ENCODE assay signal across 9 cellular contexts in the genomic region with DNA sequence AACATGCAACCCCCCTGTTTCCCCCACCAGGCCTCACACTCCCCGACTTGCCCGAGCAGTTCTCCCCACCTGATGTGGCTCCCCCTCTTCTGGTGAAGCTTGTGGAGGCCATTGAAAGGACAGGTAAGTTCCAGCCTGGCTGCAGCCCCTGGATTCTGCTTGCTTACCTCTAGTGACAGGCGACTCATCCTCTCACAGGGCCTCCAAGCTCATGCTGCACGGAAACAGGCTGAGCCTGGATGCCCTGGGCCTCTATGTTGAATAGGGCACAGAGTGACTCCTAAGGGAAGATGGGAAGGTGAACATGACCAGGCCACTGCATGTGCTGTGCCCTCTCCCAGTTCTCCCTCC. TPM values are rescaled to one million over a fixed set of nuclear protein-coding genes. Genes with fewer than 3 reads are reported as not detected.
A peak's percentile ranks its signal among the peaks of the same experiment; 100 is the strongest.
DNase-seq lines count a peak whose midpoint lies in the region; ATAC-seq and TF ChIP-seq lines count a peak whose summit lies in the region.
"Had no signal": no experiment of that assay in that cellular context is flagged by ENCODE, and none has a peak within 500 bp of the region (broad histone marks: within the 10 kb centered on the region; RNA-seq: fewer than 3 reads in every experiment).

No MANE protein-coding gene starts in this region.

- TF ChIP-seq CTCF in 22Rv1 (IDR thresholded peaks at IDR 0.05) (no peak), GM12875 (IDR thresholded peaks at IDR 0.05; ENCODE audit: borderline replicate concordance, insufficient read depth, low read depth, low read length) (no peak)

- H3K36me3 Mint-ChIP-seq in activated naive CD8-positive, alpha-beta T cell treated with anti-CD3 and anti-CD28 coated beads for 36 hours: peaks cover 11% of the 10 kb centered on the region
- peaks cover 0 to under 1% of the 10 kb centered on the region in 2 donors for H3K36me3 Mint-ChIP-seq in naive B cell

- peak overlapping the region; percentile 77 for H3K27ac Mint-ChIP-seq in activated naive CD8-positive, alpha-beta T cell treated with anti-CD3 and anti-CD28 coated beads for 36 hours
- H3K27ac Mint-ChIP-seq in naive B cell: peak overlapping the region in 1 of 6 donors; percentile 15

- H3K27ac ChIP-seq in 22Rv1: peak overlapping the region; percentile 48; the same call in 1 of the 2 replicates
- H3K27ac ChIP-seq: SJSA1 had no signal

- DNase-seq in activated naive CD8-positive, alpha-beta T cell treated with anti-CD3 and anti-CD28 coated beads for 36 hours: no peak
- DNase-seq in naive B cell: no peak
- no peak for DNase-seq in activated CD4-positive, CD25-positive, alpha-beta regulatory T cell treated with anti-CD3 and anti-CD28 coated beads, Interleukin-2, amount 50 U/mL, for 72 hours
- no peak for DNase-seq in SKM-1 treated with dmso at 0.1 percent for 144 hours (lab: John Stamatoyannopoulos, UW; ENCODE audit: unreplicated experiment)
- DNase-seq in left lobe of liver (ENCODE audit: low spot score): no peak
- no peak for DNase-seq in NCI-H146 (lab: John Stamatoyannopoulos, UW)

- peak overlapping the region; percentile 52 for H3K4me3 ChIP-seq in GM12875 (ENCODE audit: low read depth, low read length)

- H3K9me3 Mint-ChIP-seq in activated naive CD8-positive, alpha-beta T cell treated with anti-CD3 and anti-CD28 coated beads for 36 hours: no peaks in the 10 kb centered on the region
- no peaks in the 10 kb centered on the region for H3K9me3 Mint-ChIP-seq in naive B cell

- peak overlapping the region; percentile 78 for H3K4me3 Mint-ChIP-seq in activated naive CD8-positive, alpha-beta T cell treated with anti-CD3 and anti-CD28 coated beads for 36 hours
- peak overlapping the region in 6 of 8 donors; percentile 45 to 79 (median 64) for H3K4me3 Mint-ChIP-seq in naive B cell

- ATAC-seq in naive B cell (ENCODE audit: low read depth in 2 of 2) (no peak), left lobe of liver (no peak)

- peaks cover 10% of the 10 kb centered on the region for H3K4me1 Mint-ChIP-seq in activated naive CD8-positive, alpha-beta T cell treated with anti-CD3 and anti-CD28 coated beads for 36 hours
- peaks cover 13 to 29% (median 16%) of the 10 kb centered on the region in 3 donors for H3K4me1 Mint-ChIP-seq in naive B cell

- no peaks in the 10 kb centered on the region for H3K27me3 Mint-ChIP-seq in activated naive CD8-positive, alpha-beta T cell treated with anti-CD3 and anti-CD28 coated beads for 36 hours
- H3K27me3 Mint-ChIP-seq in naive B cell: no peaks in the 10 kb centered on the region

RNA-seq across cellular contexts. Expression of a gene that starts 7.5 kb away (rescaled TPM):
- 10 to 100 TPM; 18.5 to 21.1 TPM for total RNA-seq in activated naive CD8-positive, alpha-beta T cell treated with anti-CD3 and anti-CD28 coated beads for 36 hours
- polyA plus RNA-seq in naive B cell (ENCODE audit: low read depth in 6 of 6): 1 to 10 TPM; 1.2 to 5.7 (median 2.3) TPM
- 14.8 TPM for total RNA-seq in left lobe of liver

RNA-seq across cellular contexts. Expression of a gene that starts 13.2 kb away (rescaled TPM):
- total RNA-seq in activated naive CD8-positive, alpha-beta T cell treated with anti-CD3 and anti-CD28 coated beads for 36 hours: 10 to 100 TPM; 24.7 to 28.1 TPM
- polyA plus RNA-seq in naive B cell (ENCODE audit: low read depth in 6 of 6): 100 to 1,000 TPM; 107 to 293 (median 206) TPM
- 57.6 TPM for total RNA-seq in left lobe of liver

RNA-seq across cellular contexts. Expression of a gene that starts 32.6 kb away (rescaled TPM):
- 10 to 100 TPM; 15.2 to 16.7 TPM for total RNA-seq in activated naive CD8-positive, alpha-beta T cell treated with anti-CD3 and anti-CD28 coated beads for 36 hours
- 10 to 100 TPM in 3 of 6 donors, 1 to 10 TPM in 3; 1.8 to 12.0 (median 10.2) TPM for polyA plus RNA-seq in naive B cell (ENCODE audit: low read depth in 6 of 6)
- total RNA-seq in left lobe of liver: 8.6 TPM

RNA-seq across cellular contexts. Expression of a gene that starts 43.4 kb away (rescaled TPM):
- total RNA-seq in activated naive CD8-positive, alpha-beta T cell treated with anti-CD3 and anti-CD28 coated beads for 36 hours: 1 to 10 TPM; 3.2 to 3.9 TPM
- 1 to 10 TPM in 3 of 6 donors, under 1 TPM in 3; 0.21 to 2.8 (median 0.80) TPM for polyA plus RNA-seq in naive B cell (ENCODE audit: low read depth in 6 of 6)
- total RNA-seq in left lobe of liver: 2.1 TPM
